9 cellular contexts compared by ENCODE assay signal in the genomic region with DNA sequence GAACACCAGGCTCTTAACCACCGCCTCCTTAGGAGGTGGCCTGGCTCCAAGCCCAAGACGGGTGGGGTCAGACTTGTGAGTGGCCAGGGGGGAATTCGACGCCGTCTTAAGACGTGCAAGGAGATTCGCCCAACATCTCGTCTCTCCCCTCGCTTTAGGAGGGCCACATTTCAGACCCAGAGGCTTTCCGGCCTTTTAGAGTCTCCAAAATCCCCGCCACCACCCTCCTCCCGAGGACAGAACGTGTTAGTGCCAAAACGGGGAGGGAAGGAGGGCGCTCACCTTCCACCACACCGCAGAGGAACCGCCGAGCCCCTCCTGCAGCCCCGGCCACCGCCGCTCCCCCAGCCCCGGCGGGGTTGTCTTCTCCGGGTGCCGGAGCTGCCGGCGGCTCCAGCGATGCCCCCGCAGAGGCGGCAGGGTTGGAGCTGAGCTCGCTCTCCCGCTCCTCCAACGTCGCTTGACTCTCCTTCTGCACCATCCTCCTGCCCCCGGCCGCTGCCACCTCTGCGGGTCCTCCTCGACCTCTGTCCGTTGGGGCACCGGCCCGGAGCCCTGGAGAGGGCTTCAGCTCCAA. TPM values are rescaled to one million over a fixed set of nuclear protein-coding genes. Genes with fewer than 3 reads are reported as not detected.
DNase-seq lines count a peak whose midpoint lies in the region; ATAC-seq and TF ChIP-seq lines count a peak whose summit lies in the region.
"Had no signal": no experiment of that assay in that cellular context is flagged by ENCODE, and none has a peak within 500 bp of the region (broad histone marks: within the 10 kb centered on the region; RNA-seq: fewer than 3 reads in every experiment).

No MANE protein-coding gene starts in this region.

- H3K9me3 ChIP-seq in DOHH2 (ENCODE audit: control insufficient read depth, insufficient read depth, low read length) (no peaks in the 10 kb centered on the region), OCI-LY3 (ENCODE audit: insufficient read depth, low read length) (no peaks in the 10 kb centered on the region), left ventricle myocardium inferior (replicated peaks) (no peaks in the 10 kb centered on the region)

- no peak for ATAC-seq in HG03139 (IDR thresholded peaks at IDR 0.05; ENCODE audit: unreplicated experiment)

- DNase-seq in H7, result peak; percentile 74
- peak in 47 of 58 donors; percentile 6 to 74 (median 53) for DNase-seq in anterior cingulate cortex (lab: John Stamatoyannopoulos, UW)
- DNase-seq in left ventricle myocardium inferior, result peak; percentile 91
- DNase-seq in posterior cingulate gyrus, result peak in 8 of 10 donors; percentile 41 to 93 (median 54)
- no peak for DNase-seq in NCI-H187 treated with DMSO at 0.1 percent for 48 hours (lab: John Stamatoyannopoulos, UW)

- H3K4me3 ChIP-seq in DOHH2 (ENCODE audit: low read length), result peak overlapping the region; percentile 94
- peak overlapping the region; percentile 100 for H3K4me3 ChIP-seq in H7 (ENCODE audit: insufficient read depth, low read depth, low read length)
- peak overlapping the region; percentile 92 for H3K4me3 ChIP-seq in OCI-LY3 (ENCODE audit: low read length)
- H3K4me3 ChIP-seq in left ventricle myocardium inferior, result peak overlapping the region; percentile 89

- peak overlapping the region; percentile 78 for H3K9ac ChIP-seq in OCI-LY3 (ENCODE audit: low read length)

- peaks cover 2% of the 10 kb centered on the region for H3F3A ChIP-seq in DOHH2 (ENCODE audit: control insufficient read depth, insufficient read depth)

- no peak overlapping the region for H2AFZ ChIP-seq in OCI-LY3 (ENCODE audit: low read depth, low read length)

- H3K4me2 ChIP-seq in DOHH2 (ENCODE audit: low read length) (peak overlapping the region; percentile 84), OCI-LY3 (ENCODE audit: low read length) (peak overlapping the region; percentile 82)

- no peaks in the 10 kb centered on the region for H3K27me3 ChIP-seq in DOHH2 (ENCODE audit: control insufficient read depth, low read length)
- H3K27me3 ChIP-seq in H7 (ENCODE audit: control insufficient read depth, insufficient read depth, low read length), result no peaks in the 10 kb centered on the region
- no peaks in the 10 kb centered on the region for H3K27me3 ChIP-seq in OCI-LY3 (ENCODE audit: low read depth, low read length)
- H3K27me3 ChIP-seq in left ventricle myocardium inferior (ENCODE audit: low read depth), result no peaks in the 10 kb centered on the region

- H3K79me2 ChIP-seq in DOHH2 (ENCODE audit: control insufficient read depth, low read length) (peaks cover 71% of the 10 kb centered on the region), OCI-LY3 (ENCODE audit: low read length) (peaks cover 64% of the 10 kb centered on the region)

- H3K9me2 ChIP-seq in DOHH2 (replicated peaks; ENCODE audit: control insufficient read depth, low read length), result no peaks in the 10 kb centered on the region

- intact Hi-C loops in left ventricle myocardium inferior (cut with micrococcal nuclease), result no loop called here
- intact Hi-C loops in posterior cingulate gyrus (cut with DNase I), result no loop called here

- H4K20me1 ChIP-seq in DOHH2 (ENCODE audit: control insufficient read depth, insufficient read depth, low read depth, low read length) (peaks cover 25% of the 10 kb centered on the region), OCI-LY3 (ENCODE audit: insufficient read depth, low read length) (peaks cover 46% of the 10 kb centered on the region)

- H3K4me1 ChIP-seq in DOHH2 (ENCODE audit: control insufficient read depth, low read length) (peaks cover 37% of the 10 kb centered on the region), OCI-LY3 (ENCODE audit: low read length) (peaks cover 18% of the 10 kb centered on the region), left ventricle myocardium inferior (peaks cover 70% of the 10 kb centered on the region)

- H3K27ac ChIP-seq in DOHH2 (ENCODE audit: low read depth, low read length), result peak overlapping the region; percentile 68
- peak overlapping the region; percentile 74 for H3K27ac ChIP-seq in OCI-LY3 (ENCODE audit: low read length)
- H3K27ac ChIP-seq in left ventricle myocardium inferior (replicated peaks), result peak overlapping the region; percentile 97

- TF ChIP-seq CTCF in DOHH2 (IDR thresholded peaks at IDR 0.05; ENCODE audit: low read depth, low read length, poor library complexity, severe bottlenecking) (no peak), OCI-LY3 (IDR thresholded peaks at IDR 0.05; ENCODE audit: low read depth, low read length) (no peak), left ventricle myocardium inferior (IDR thresholded peaks at IDR 0.05; ENCODE audit: borderline replicate concordance) (no peak)

- H3K36me3 ChIP-seq in DOHH2 (ENCODE audit: control insufficient read depth, low read length), result peaks cover 26% of the 10 kb centered on the region
- H3K36me3 ChIP-seq in H7 (replicated peaks; ENCODE audit: control insufficient read depth, insufficient read depth, low read length), result no peaks in the 10 kb centered on the region
- H3K36me3 ChIP-seq in OCI-LY3 (replicated peaks; ENCODE audit: low read depth, low read length), result peaks cover 4% of the 10 kb centered on the region
- H3K36me3 ChIP-seq in left ventricle myocardium inferior, result peaks cover 6% of the 10 kb centered on the region

RNA-seq across cellular contexts. Expression of a gene that starts 0.6 kb away (rescaled TPM):
- total RNA-seq in H7 (2014; rRNA removed; shearing (Covaris generic)), result 56.3 and 96.7 TPM in 2 replicates
- total RNA-seq in left ventricle myocardium inferior, result 96.3 TPM

RNA-seq across cellular contexts. Expression of a gene that starts 26.0 kb away (rescaled TPM):
- 2.3 and 5.9 TPM in 2 replicates for total RNA-seq in H7 (2014; rRNA removed; shearing (Covaris generic))
- 29.2 TPM for total RNA-seq in left ventricle myocardium inferior

RNA-seq across cellular contexts. Expression of a gene that starts 34.4 kb away (rescaled TPM):
- 332 and 360 TPM in 2 replicates for total RNA-seq in H7 (2014; rRNA removed; shearing (Covaris generic))
- total RNA-seq in left ventricle myocardium inferior, result 7.9 TPM

RNA-seq across cellular contexts. Expression of a gene that starts 41.7 kb away (rescaled TPM):
- 43.0 and 59.8 TPM in 2 replicates for total RNA-seq in H7 (2014; rRNA removed; shearing (Covaris generic))
- total RNA-seq in left ventricle myocardium inferior, result not detected
- total RNA-seq: frontal cortex had no signal

Comparison
In these comparisons a context has a peak if more than half of its experiments do, and no peak if none do; other contexts are left out.
1. RNA of a gene that starts 34.4 kb away (total RNA-seq): 332 to 360 TPM in H7; 7.9 TPM in left ventricle myocardium inferior (single experiment); every median in the first group is over 10 times any median in the second.
2. Peak in every context shown above with its lines, with median percentiles within 50 percentile points of each other: H3K27ac ChIP-seq and H3K4me3 ChIP-seq.